Comparison of ENCODE assay signal across 17 cellular contexts in the genomic region with DNA sequence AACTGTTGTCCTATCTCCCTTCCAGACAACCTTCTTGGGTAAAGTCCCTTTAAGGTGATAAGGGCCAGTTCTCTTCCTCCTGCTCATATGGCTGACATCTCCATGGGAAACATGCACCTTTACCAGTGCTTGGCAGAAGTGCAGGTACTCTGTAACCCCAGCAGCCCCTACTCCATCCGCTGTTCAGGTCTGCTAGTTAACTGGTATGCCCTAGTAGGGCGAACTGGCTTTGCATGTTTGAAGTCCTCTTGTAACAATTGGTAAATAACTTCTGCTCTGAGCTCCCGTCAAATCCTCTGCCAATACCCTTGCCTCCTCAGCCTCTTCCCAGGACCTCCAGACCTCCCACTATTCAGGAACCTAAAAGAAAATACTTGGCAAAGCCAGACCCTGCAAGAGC.
DNase-seq lines count a peak whose midpoint lies in the region; ATAC-seq and TF ChIP-seq lines count a peak whose summit lies in the region.
"Had no signal": no experiment of that assay in that cellular context is flagged by ENCODE, and none has a peak within 500 bp of the region (broad histone marks: within the 10 kb centered on the region; RNA-seq: fewer than 3 reads in every experiment).

No MANE protein-coding gene starts in this region.

- H3K9me3 ChIP-seq in subcutaneous abdominal adipose tissue (ENCODE audit: control insufficient read depth in 5 of 5, low read length in 5 of 5), result peaks cover 0 to 2% (median 0%) of the 10 kb centered on the region in 5 donors
- H3K9me3 ChIP-seq: colonic mucosa, mucosa of descending colon, SK-N-SH had no signal

- no peaks in the 10 kb centered on the region for H3K27me3 ChIP-seq in subcutaneous abdominal adipose tissue (ENCODE audit: control insufficient read depth in 5 of 5, insufficient read depth in 4 of 5, low read length in 5 of 5)
- H3K27me3 ChIP-seq: brain microvascular endothelial cell, colonic mucosa had no signal

- DNase-seq in SK-N-DZ (ENCODE audit: low spot score) (peak; percentile 48), coronary artery (ENCODE audit: low spot score) (no peak), nephron progenitor cell (no peak), NCI-H187 treated with DMSO at 0.1 percent for 48 hours (lab: John Stamatoyannopoulos, UW) (no peak)
- DNase-seq: activated CD4-positive, alpha-beta memory T cell treated with anti-CD3 and anti-CD28 coated beads for 36 hours; activated naive CD8-positive, alpha-beta T cell treated with anti-CD3 and anti-CD28 coated beads, Interleukin-2, amount 10 ng/mL, durations not matched to agents 7 days and 5 days; brain microvascular endothelial cell; CD4-positive, alpha-beta memory T cell; colonic mucosa; GF-D8; mucosa of descending colon; NCI-H524; SK-N-SH had no signal

- peaks cover 12 to 46% (median 28%) of the 10 kb centered on the region in 5 donors for H3K4me1 ChIP-seq in subcutaneous abdominal adipose tissue (ENCODE audit: control insufficient read depth in 5 of 5, insufficient read depth in 5 of 5, low read length in 5 of 5)
- H3K4me1 ChIP-seq: colonic mucosa had no signal

- peak overlapping the region in 1 of 5 donors; percentile 78 for H3K9ac ChIP-seq in subcutaneous abdominal adipose tissue (ENCODE audit: low read length in 5 of 5)
- H3K9ac ChIP-seq: SK-N-SH had no signal

- H3K27ac ChIP-seq in coronary artery (peak overlapping the region; percentile 34 to 82), subcutaneous abdominal adipose tissue (ENCODE audit: low read depth, low read length) (peak overlapping the region; percentile 93)
- H3K27ac ChIP-seq: brain microvascular endothelial cell, colonic mucosa had no signal

- H3K9me3 Mint-ChIP-seq in nephron progenitor cell, result peaks cover 15% of the 10 kb centered on the region
- H3K9me3 Mint-ChIP-seq: activated CD4-positive, alpha-beta memory T cell treated with anti-CD3 and anti-CD28 coated beads for 36 hours had no signal

- H3K36me3 ChIP-seq in subcutaneous abdominal adipose tissue (ENCODE audit: control insufficient read depth in 5 of 5, insufficient read depth in 5 of 5, low read length in 5 of 5), result no peaks in the 10 kb centered on the region
- H3K36me3 ChIP-seq: brain microvascular endothelial cell, colonic mucosa had no signal

- H3K4me1 Mint-ChIP-seq in nephron progenitor cell, result peaks cover 33% of the 10 kb centered on the region
- H3K4me1 Mint-ChIP-seq: activated naive CD8-positive, alpha-beta T cell treated with anti-CD3 and anti-CD28 coated beads, Interleukin-2, amount 10 ng/mL, durations not matched to agents 7 days and 5 days; CD4-positive, alpha-beta memory T cell had no signal

- H3K4me3 ChIP-seq in coronary artery (no peak overlapping the region), subcutaneous abdominal adipose tissue (ENCODE audit: low read depth in 1 of 5, low read length in 5 of 5) (no peak overlapping the region)
- H3K4me3 ChIP-seq: colonic mucosa, mucosa of descending colon had no signal

- no peak overlapping the region for H3K4me3 Mint-ChIP-seq in nephron progenitor cell
- H3K4me3 Mint-ChIP-seq: activated CD4-positive, alpha-beta memory T cell treated with anti-CD3 and anti-CD28 coated beads for 36 hours; activated naive CD8-positive, alpha-beta T cell treated with anti-CD3 and anti-CD28 coated beads, Interleukin-2, amount 10 ng/mL, durations not matched to agents 7 days and 5 days; CD4-positive, alpha-beta memory T cell had no signal

- no peak for TF ChIP-seq CTCF in coronary artery (IDR thresholded peaks at IDR 0.05)
- TF ChIP-seq CTCF in nephron progenitor cell (IDR thresholded peaks at IDR 0.05), result no peak

- peak overlapping the region; percentile 97 for H3K27ac Mint-ChIP-seq in nephron progenitor cell
- H3K27ac Mint-ChIP-seq: activated CD4-positive, alpha-beta memory T cell treated with anti-CD3 and anti-CD28 coated beads for 36 hours; activated naive CD8-positive, alpha-beta T cell treated with anti-CD3 and anti-CD28 coated beads, Interleukin-2, amount 10 ng/mL, durations not matched to agents 7 days and 5 days; CD4-positive, alpha-beta memory T cell had no signal

- no peaks in the 10 kb centered on the region for H3K27me3 Mint-ChIP-seq in nephron progenitor cell (ENCODE audit: low read depth, poor library complexity)
- H3K27me3 Mint-ChIP-seq: activated CD4-positive, alpha-beta memory T cell treated with anti-CD3 and anti-CD28 coated beads for 36 hours; activated naive CD8-positive, alpha-beta T cell treated with anti-CD3 and anti-CD28 coated beads, Interleukin-2, amount 10 ng/mL, durations not matched to agents 7 days and 5 days; CD4-positive, alpha-beta memory T cell had no signal

- ATAC-seq in GM19035 (IDR thresholded peaks at IDR 0.05; ENCODE audit: unreplicated experiment) (no peak), HG02973 (IDR thresholded peaks at IDR 0.05; ENCODE audit: unreplicated experiment) (no peak)
- ATAC-seq: HCT116, mucosa of descending colon had no signal

- peaks cover 9% of the 10 kb centered on the region for H3K36me3 Mint-ChIP-seq in nephron progenitor cell (ENCODE audit: low read depth)
- H3K36me3 Mint-ChIP-seq: activated CD4-positive, alpha-beta memory T cell treated with anti-CD3 and anti-CD28 coated beads for 36 hours; activated naive CD8-positive, alpha-beta T cell treated with anti-CD3 and anti-CD28 coated beads, Interleukin-2, amount 10 ng/mL, durations not matched to agents 7 days and 5 days; CD4-positive, alpha-beta memory T cell had no signal
